Comparison of ENCODE assay signal across 8 cellular contexts in genomic region chr19:50025022-50025793, GRCh38. TPM values are rescaled to one million over a fixed set of nuclear protein-coding genes. Genes with fewer than 3 reads are reported as not detected.
A peak's percentile ranks its signal among the peaks of the same experiment; 100 is the strongest.
DNase-seq lines count a peak whose midpoint lies in the region; ATAC-seq and TF ChIP-seq lines count a peak whose summit lies in the region.

TSS of gene VRK3 (minus strand) at chr19:50025372. CDS start at chr19:50016162, 9,210 bp downstream.

- peak within 1 kb of the TSS; percentile 94 for H3K27ac ChIP-seq in lower lobe of right lung

- DNase-seq in COLO668 (lab: John Stamatoyannopoulos, UW; ENCODE audit: unreplicated experiment), result peak; percentile 98
- peak; percentile 100 for DNase-seq in HS-5 (ENCODE audit: low read depth)
- peak; percentile 98 for DNase-seq in NK-92 treated with Interleukin-12 subunit alpha and Interleukin-12 subunit beta, amount 100 ng/mL, for 24 hours (lab: John Stamatoyannopoulos, UW)
- DNase-seq in activated CD8-positive, alpha-beta memory T cell treated with anti-CD3 and anti-CD28 coated beads for 24 hours, result peak; percentile 95
- peak; percentile 96 for DNase-seq in effector CD4-positive, alpha-beta T cell
- peak; percentile 100 for DNase-seq in lower lobe of right lung
- DNase-seq in stimulated activated CD4-positive, alpha-beta T cell treated with anti-CD3 and anti-CD28 coated beads, TNF-alpha, amount 100 ng/mL, for 24 hours (ENCODE audit: low read depth in 3 of 3), result peak; percentile 94 to 99 (median 97)

- peak within 1 kb of the TSS; percentile 86 for H3K4me3 ChIP-seq in lower lobe of right lung

- ATAC-seq in GM19468 (IDR thresholded peaks at IDR 0.05; ENCODE audit: extremely low read depth, unreplicated experiment) (peak; percentile 65), lower lobe of right lung (peak; percentile 97 to 98)

- intact Hi-C loops in lower lobe of right lung (cut with DNase I), result no loop called here

- H3K27me3 ChIP-seq in lower lobe of right lung (ENCODE audit: low read depth), result no peaks in the 10 kb centered on the region

- peak; percentile 16 for TF ChIP-seq CTCF in lower lobe of right lung (IDR thresholded peaks at IDR 0.05)

- peaks cover 30% of the 10 kb centered on the region for H3K4me1 ChIP-seq in lower lobe of right lung

- peaks cover 6% of the 10 kb centered on the region for H3K36me3 ChIP-seq in lower lobe of right lung

- H3K9me3 ChIP-seq in lower lobe of right lung, result no peaks in the 10 kb centered on the region

RNA-seq across cellular contexts. Expression of gene VRK3, which starts in this region (rescaled TPM):
- total RNA-seq in lower lobe of right lung, result 47.1 TPM

Comparison
In these comparisons a context has a peak if more than half of its experiments do, and no peak if none do; other contexts are left out.
1. Peak in every context shown above with its lines: DNase-seq, ATAC-seq, H3K4me3 ChIP-seq and H3K27ac ChIP-seq.